Comparison of ENCODE assay signal across 1 cellular context in genomic region chr22:39565414-39565944, GRCh38.
TF ChIP-seq lines count a peak whose summit lies in the region.

No MANE protein-coding gene starts in this region.

TF ChIP-seq in H1, 55 proteins besides CTCF, POLR2A, EP300 and RAD21:
- TF ChIP-seq HDAC2 (IDR thresholded peaks at IDR 0.05; ENCODE audit: borderline replicate concordance in 1 of 2, low read depth in 2 of 2, low read length in 2 of 2): no peak
- no peak for TF ChIP-seq POLR2AphosphoS5 (IDR thresholded peaks at IDR 0.05; ENCODE audit: low read depth, low read length)
- no peak for TF ChIP-seq RFX5 (IDR thresholded peaks at IDR 0.05; ENCODE audit: borderline replicate concordance, low read depth, low read length)
- TF ChIP-seq NANOG (IDR thresholded peaks at IDR 0.05; ENCODE audit: insufficient read depth, low read depth, low read length, poor library complexity, severe bottlenecking): no peak
- TF ChIP-seq SP4 (IDR thresholded peaks at IDR 0.05; ENCODE audit: low read length): no peak
- no peak for TF ChIP-seq USF2 (IDR thresholded peaks at IDR 0.05; ENCODE audit: low read length)
- no peak for TF ChIP-seq CHD1 (IDR thresholded peaks at IDR 0.05; ENCODE audit: low read depth, low read length)
- no peak for TF ChIP-seq NRF1 (IDR thresholded peaks at IDR 0.05; ENCODE audit: low read depth, low read length)
- TF ChIP-seq BCL11A (IDR thresholded peaks at IDR 0.05; ENCODE audit: low read depth in 2 of 2, low read length in 2 of 2): no peak
- no peak for TF ChIP-seq PHF8 (conservative IDR thresholded peaks at IDR 0.05; ENCODE audit: low read depth, low read length)
- no peak for TF ChIP-seq CBX5 (IDR thresholded peaks at IDR 0.05; ENCODE audit: low read depth, low read length)
- TF ChIP-seq CREB1 (IDR thresholded peaks at IDR 0.05): no peak
- TF ChIP-seq JUN (IDR thresholded peaks at IDR 0.05; ENCODE audit: low read depth, low read length): no peak
- TF ChIP-seq GABPA (IDR thresholded peaks at IDR 0.05; ENCODE audit: borderline replicate concordance, insufficient read depth, low read length): no peak
- no peak for TF ChIP-seq CHD7 (IDR thresholded peaks at IDR 0.05; ENCODE audit: insufficient replicate concordance, low read length)
- TF ChIP-seq HDAC6 (IDR thresholded peaks at IDR 0.05; ENCODE audit: low read depth, low read length): no peak
- no peak for TF ChIP-seq KDM1A (IDR thresholded peaks at IDR 0.05; ENCODE audit: borderline replicate concordance, low read length)
- TF ChIP-seq EZH2 (IDR thresholded peaks at IDR 0.05; ENCODE audit: low read depth, low read length, severe bottlenecking): no peak
- no peak for TF ChIP-seq JUND (IDR thresholded peaks at IDR 0.05; ENCODE audit: low read length)
- no peak for TF ChIP-seq YY1 (IDR thresholded peaks at IDR 0.05; ENCODE audit: low read depth, low read length)
